Comparison of ENCODE assay signal across 28 cellular contexts in the genomic region with DNA sequence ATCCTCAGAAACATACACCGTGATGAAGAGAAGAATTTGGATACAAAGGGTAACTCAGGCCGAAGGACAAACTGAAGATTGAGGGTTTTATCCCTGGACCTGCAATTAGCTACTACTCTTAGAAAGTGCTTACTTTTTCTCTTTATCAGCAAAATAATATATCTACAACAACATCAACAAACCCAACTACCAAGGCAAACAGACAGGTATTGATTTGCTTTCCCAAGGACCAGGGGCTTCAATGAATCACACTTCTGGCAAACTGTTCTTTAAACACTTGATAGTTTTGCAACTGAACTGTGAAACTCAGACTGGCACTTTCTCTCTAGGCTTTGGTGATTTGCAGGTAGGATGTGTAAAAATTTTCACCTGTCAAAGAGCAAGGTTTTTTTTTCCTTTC.
"Had no signal": no experiment of that assay in that cellular context is flagged by ENCODE, and none has a peak within 500 bp of the region (broad histone marks: within the 10 kb centered on the region; RNA-seq: fewer than 3 reads in every experiment).

No MANE protein-coding gene starts in this region.

- H3K27me3 ChIP-seq: colonic mucosa, dorsolateral prefrontal cortex, esophagus muscularis mucosa, esophagus squamous epithelium, foreskin keratinocyte, gastrocnemius medialis, gastroesophageal sphincter, heart left ventricle, heart right ventricle had no signal

- FAIRE-seq: colon, endometrium, endothelial cell of umbilical vein, frontal cortex had no signal

- H3K9me3 ChIP-seq: colonic mucosa, esophagus muscularis mucosa, esophagus squamous epithelium, gastrocnemius medialis, gastroesophageal sphincter had no signal

- H3K4me1 ChIP-seq: colonic mucosa, esophagus muscularis mucosa, esophagus squamous epithelium, foreskin keratinocyte, gastrocnemius medialis, gastroesophageal sphincter, heart left ventricle, heart right ventricle had no signal

- H3K27ac ChIP-seq: colonic mucosa, coronary artery, epithelial cell of prostate, esophagus muscularis mucosa, esophagus squamous epithelium, foreskin keratinocyte, gastrocnemius medialis, gastroesophageal sphincter, heart left ventricle, heart right ventricle had no signal

- DNase-seq: colonic mucosa; cortex of kidney; dermis blood vessel endothelial cell; dorsolateral prefrontal cortex; effector CD4-positive, alpha-beta T cell; effector CD8-positive, alpha-beta T cell; effector memory CD4-positive, alpha-beta T cell; effector memory CD8-positive, alpha-beta T cell; endodermal cell; erythroblast; esophagus squamous epithelium; foreskin fibroblast; foreskin keratinocyte; foreskin melanocyte; gastrocnemius medialis; glutamatergic neuron; head of caudate nucleus; heart left ventricle; heart right ventricle had no signal

- H3K36me3 ChIP-seq: colonic mucosa, esophagus muscularis mucosa, esophagus squamous epithelium, gastrocnemius medialis, gastroesophageal sphincter, heart left ventricle, heart right ventricle had no signal

- H3K4me3 ChIP-seq: colonic mucosa, coronary artery, dorsolateral prefrontal cortex, esophagus muscularis mucosa, esophagus squamous epithelium, gastrocnemius medialis, gastroesophageal sphincter, heart left ventricle, heart right ventricle had no signal

- ATAC-seq: effector memory CD8-positive, alpha-beta T cell; esophagus mucosa; foreskin keratinocyte; gastrocnemius medialis; gastroesophageal sphincter; heart left ventricle; heart right ventricle had no signal
